ENCODE assay signal across 1 cellular context in the genomic region with DNA sequence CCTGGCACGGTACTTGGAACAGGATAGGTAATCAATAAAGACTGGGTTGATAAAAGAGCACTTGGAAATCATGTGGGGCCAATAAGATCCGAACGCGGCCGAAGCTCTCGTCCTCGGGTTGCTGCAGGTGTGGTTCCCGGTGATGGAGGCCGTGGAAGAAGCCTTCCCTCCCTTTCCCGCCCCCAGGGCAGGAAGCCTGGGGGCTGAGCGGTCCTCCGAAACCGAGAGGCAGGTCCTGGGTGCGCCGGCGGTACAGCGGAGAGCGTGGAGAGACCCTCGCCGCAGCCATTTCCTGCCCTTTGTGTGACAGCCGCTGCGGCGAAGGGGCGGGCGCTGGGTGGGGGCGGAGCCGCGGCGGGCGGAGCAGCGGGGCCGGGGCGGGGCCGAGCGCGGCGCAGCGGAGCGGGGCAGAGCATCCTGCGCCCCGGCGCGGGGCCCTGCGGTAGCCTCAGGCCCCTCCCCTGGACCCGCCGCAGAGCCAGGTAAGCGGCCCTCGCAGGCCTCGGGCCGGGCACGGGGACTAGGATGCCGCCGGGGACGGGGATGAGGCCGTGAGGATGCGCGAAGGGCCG.
TF ChIP-seq lines count a peak whose summit lies in the region.

Gene CYFIP2 (plus strand): TSS at position 410 of the 572 bp plus-strand sequence. CDS start 19,239 bp downstream, outside the sequence.

TF ChIP-seq in GM12878, 131 proteins besides CTCF, POLR2A, EP300 and RAD21 (continued from another document and continues in another):
- TF ChIP-seq, protein P1, sequence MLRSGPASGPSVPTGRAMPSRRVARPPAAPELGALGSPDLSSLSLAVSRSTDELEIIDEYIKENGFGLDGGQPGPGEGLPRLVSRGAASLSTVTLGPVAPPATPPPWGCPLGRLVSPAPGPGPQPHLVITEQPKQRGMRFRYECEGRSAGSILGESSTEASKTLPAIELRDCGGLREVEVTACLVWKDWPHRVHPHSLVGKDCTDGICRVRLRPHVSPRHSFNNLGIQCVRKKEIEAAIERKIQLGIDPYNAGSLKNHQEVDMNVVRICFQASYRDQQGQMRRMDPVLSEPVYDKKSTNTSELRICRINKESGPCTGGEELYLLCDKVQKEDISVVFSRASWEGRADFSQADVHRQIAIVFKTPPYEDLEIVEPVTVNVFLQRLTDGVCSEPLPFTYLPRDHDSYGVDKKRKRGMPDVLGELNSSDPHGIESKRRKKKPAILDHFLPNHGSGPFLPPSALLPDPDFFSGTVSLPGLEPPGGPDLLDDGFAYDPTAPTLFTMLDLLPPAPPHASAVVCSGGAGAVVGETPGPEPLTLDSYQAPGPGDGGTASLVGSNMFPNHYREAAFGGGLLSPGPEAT (IDR thresholded peaks at IDR 0.05; ENCODE audit: low read depth): peak; percentile 42
- no peak for TF ChIP-seq ZSCAN29 (IDR thresholded peaks at IDR 0.05)
- no peak for TF ChIP-seq RB1 (IDR thresholded peaks at IDR 0.05; ENCODE audit: borderline replicate concordance)
- TF ChIP-seq GABPA (IDR thresholded peaks at IDR 0.05; ENCODE audit: low read depth): no peak
- TF ChIP-seq SP1 (IDR thresholded peaks at IDR 0.05; ENCODE audit: low read depth, low read length): no peak
- peak; percentile 55; the same call in 1 of the 2 replicates for TF ChIP-seq MXI1 (IDR thresholded peaks at IDR 0.05; ENCODE audit: low read depth, low read length)
- TF ChIP-seq, protein P2, sequence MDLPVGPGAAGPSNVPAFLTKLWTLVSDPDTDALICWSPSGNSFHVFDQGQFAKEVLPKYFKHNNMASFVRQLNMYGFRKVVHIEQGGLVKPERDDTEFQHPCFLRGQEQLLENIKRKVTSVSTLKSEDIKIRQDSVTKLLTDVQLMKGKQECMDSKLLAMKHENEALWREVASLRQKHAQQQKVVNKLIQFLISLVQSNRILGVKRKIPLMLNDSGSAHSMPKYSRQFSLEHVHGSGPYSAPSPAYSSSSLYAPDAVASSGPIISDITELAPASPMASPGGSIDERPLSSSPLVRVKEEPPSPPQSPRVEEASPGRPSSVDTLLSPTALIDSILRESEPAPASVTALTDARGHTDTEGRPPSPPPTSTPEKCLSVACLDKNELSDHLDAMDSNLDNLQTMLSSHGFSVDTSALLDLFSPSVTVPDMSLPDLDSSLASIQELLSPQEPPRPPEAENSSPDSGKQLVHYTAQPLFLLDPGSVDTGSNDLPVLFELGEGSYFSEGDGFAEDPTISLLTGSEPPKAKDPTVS (IDR thresholded peaks at IDR 0.05; ENCODE audit: low read depth, low read length): no peak
- no peak for TF ChIP-seq KDM1A (IDR thresholded peaks at IDR 0.05; ENCODE audit: borderline replicate concordance)
- TF ChIP-seq CHD4 (IDR thresholded peaks at IDR 0.05): no peak
- TF ChIP-seq SMAD5 (IDR thresholded peaks at IDR 0.05; ENCODE audit: low read depth): no peak
- TF ChIP-seq, protein P3, sequence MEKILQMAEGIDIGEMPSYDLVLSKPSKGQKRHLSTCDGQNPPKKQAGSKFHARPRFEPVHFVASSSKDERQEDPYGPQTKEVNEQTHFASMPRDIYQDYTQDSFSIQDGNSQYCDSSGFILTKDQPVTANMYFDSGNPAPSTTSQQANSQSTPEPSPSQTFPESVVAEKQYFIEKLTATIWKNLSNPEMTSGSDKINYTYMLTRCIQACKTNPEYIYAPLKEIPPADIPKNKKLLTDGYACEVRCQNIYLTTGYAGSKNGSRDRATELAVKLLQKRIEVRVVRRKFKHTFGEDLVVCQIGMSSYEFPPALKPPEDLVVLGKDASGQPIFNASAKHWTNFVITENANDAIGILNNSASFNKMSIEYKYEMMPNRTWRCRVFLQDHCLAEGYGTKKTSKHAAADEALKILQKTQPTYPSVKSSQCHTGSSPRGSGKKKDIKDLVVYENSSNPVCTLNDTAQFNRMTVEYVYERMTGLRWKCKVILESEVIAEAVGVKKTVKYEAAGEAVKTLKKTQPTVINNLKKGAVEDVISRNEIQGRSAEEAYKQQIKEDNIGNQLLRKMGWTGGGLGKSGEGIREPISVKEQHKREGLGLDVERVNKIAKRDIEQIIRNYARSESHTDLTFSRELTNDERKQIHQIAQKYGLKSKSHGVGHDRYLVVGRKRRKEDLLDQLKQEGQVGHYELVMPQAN (conservative IDR thresholded peaks at IDR 0.05): no peak
- TF ChIP-seq NRF1 (conservative IDR thresholded peaks at IDR 0.05; ENCODE audit: low read depth, low read length): no peak
- no peak for TF ChIP-seq ZNF687 (IDR thresholded peaks at IDR 0.05)
- no peak for TF ChIP-seq RFX5 (IDR thresholded peaks at IDR 0.05; ENCODE audit: low read depth, low read length)
- TF ChIP-seq KAT2A (conservative IDR thresholded peaks at IDR 0.05; ENCODE audit: control insufficient read depth, low read depth, low read length): no peak
- TF ChIP-seq RUNX3 (IDR thresholded peaks at IDR 0.05; ENCODE audit: low read length): peak; percentile 70
- no peak for TF ChIP-seq JUND (IDR thresholded peaks at IDR 0.05; ENCODE audit: low read depth, low read length)
- no peak for TF ChIP-seq TARDBP (IDR thresholded peaks at IDR 0.05; ENCODE audit: borderline replicate concordance)
- TF ChIP-seq, protein P4, sequence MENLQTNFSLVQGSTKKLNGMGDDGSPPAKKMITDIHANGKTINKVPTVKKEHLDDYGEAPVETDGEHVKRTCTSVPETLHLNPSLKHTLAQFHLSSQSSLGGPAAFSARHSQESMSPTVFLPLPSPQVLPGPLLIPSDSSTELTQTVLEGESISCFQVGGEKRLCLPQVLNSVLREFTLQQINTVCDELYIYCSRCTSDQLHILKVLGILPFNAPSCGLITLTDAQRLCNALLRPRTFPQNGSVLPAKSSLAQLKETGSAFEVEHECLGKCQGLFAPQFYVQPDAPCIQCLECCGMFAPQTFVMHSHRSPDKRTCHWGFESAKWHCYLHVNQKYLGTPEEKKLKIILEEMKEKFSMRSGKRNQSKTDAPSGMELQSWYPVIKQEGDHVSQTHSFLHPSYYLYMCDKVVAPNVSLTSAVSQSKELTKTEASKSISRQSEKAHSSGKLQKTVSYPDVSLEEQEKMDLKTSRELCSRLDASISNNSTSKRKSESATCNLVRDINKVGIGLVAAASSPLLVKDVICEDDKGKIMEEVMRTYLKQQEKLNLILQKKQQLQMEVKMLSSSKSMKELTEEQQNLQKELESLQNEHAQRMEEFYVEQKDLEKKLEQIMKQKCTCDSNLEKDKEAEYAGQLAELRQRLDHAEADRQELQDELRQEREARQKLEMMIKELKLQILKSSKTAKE (IDR thresholded peaks at IDR 0.05; ENCODE audit: low read depth, poor library complexity, severe bottlenecking): no peak
- TF ChIP-seq USF1 (IDR thresholded peaks at IDR 0.05; ENCODE audit: borderline replicate concordance, extremely low read length, insufficient read depth, low read depth, low read length): no peak
- no peak for TF ChIP-seq JUNB (IDR thresholded peaks at IDR 0.05)
- TF ChIP-seq NBN (IDR thresholded peaks at IDR 0.05): 0 out of 2 replicates have a peak, but pooled peaks have one; percentile 18
- TF ChIP-seq, protein P5, sequence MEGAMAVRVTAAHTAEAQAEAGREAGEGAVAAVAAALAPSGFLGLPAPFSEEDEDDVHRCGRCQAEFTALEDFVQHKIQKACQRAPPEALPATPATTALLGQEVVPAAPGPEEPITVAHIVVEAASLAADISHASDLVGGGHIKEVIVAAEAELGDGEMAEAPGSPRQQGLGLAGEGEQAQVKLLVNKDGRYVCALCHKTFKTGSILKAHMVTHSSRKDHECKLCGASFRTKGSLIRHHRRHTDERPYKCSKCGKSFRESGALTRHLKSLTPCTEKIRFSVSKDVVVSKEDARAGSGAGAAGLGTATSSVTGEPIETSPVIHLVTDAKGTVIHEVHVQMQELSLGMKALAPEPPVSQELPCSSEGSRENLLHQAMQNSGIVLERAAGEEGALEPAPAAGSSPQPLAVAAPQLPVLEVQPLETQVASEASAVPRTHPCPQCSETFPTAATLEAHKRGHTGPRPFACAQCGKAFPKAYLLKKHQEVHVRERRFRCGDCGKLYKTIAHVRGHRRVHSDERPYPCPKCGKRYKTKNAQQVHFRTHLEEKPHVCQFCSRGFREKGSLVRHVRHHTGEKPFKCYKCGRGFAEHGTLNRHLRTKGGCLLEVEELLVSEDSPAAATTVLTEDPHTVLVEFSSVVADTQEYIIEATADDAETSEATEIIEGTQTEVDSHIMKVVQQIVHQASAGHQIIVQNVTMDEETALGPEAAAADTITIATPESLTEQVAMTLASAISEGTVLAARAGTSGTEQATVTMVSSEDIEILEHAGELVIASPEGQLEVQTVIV (IDR thresholded peaks at IDR 0.05; ENCODE audit: borderline replicate concordance, partially characterized antibody): no peak
- no peak for TF ChIP-seq BRCA1 (IDR thresholded peaks at IDR 0.05; ENCODE audit: low read depth, low read length)
- TF ChIP-seq, protein P6, sequence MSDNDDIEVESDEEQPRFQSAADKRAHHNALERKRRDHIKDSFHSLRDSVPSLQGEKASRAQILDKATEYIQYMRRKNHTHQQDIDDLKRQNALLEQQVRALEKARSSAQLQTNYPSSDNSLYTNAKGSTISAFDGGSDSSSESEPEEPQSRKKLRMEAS (IDR thresholded peaks at IDR 0.05; ENCODE audit: low read depth, low read length): peak; percentile 29; the same call in 1 of the 2 replicates
- no peak for TF ChIP-seq DPF2 (IDR thresholded peaks at IDR 0.05)
- no peak for TF ChIP-seq POU2F2 (IDR thresholded peaks at IDR 0.05; ENCODE audit: borderline replicate concordance, low read depth, low read length)
- no peak for TF ChIP-seq ZNF207 (IDR thresholded peaks at IDR 0.05; ENCODE audit: borderline replicate concordance)
- TF ChIP-seq CEBPB (IDR thresholded peaks at IDR 0.05; ENCODE audit: borderline replicate concordance in 1 of 2, low read depth in 2 of 2, low read length in 2 of 2): no peak
- no peak; the same call in none of the 2 replicates for TF ChIP-seq IKZF1 (conservative IDR thresholded peaks at IDR 0.05)
- TF ChIP-seq ASH2L (IDR thresholded peaks at IDR 0.05; ENCODE audit: borderline replicate concordance, low read depth): no peak
- TF ChIP-seq HDGF (IDR thresholded peaks at IDR 0.05): no peak
- no peak for TF ChIP-seq SUZ12 (IDR thresholded peaks at IDR 0.05; ENCODE audit: unreplicated experiment)
- TF ChIP-seq, protein P7, sequence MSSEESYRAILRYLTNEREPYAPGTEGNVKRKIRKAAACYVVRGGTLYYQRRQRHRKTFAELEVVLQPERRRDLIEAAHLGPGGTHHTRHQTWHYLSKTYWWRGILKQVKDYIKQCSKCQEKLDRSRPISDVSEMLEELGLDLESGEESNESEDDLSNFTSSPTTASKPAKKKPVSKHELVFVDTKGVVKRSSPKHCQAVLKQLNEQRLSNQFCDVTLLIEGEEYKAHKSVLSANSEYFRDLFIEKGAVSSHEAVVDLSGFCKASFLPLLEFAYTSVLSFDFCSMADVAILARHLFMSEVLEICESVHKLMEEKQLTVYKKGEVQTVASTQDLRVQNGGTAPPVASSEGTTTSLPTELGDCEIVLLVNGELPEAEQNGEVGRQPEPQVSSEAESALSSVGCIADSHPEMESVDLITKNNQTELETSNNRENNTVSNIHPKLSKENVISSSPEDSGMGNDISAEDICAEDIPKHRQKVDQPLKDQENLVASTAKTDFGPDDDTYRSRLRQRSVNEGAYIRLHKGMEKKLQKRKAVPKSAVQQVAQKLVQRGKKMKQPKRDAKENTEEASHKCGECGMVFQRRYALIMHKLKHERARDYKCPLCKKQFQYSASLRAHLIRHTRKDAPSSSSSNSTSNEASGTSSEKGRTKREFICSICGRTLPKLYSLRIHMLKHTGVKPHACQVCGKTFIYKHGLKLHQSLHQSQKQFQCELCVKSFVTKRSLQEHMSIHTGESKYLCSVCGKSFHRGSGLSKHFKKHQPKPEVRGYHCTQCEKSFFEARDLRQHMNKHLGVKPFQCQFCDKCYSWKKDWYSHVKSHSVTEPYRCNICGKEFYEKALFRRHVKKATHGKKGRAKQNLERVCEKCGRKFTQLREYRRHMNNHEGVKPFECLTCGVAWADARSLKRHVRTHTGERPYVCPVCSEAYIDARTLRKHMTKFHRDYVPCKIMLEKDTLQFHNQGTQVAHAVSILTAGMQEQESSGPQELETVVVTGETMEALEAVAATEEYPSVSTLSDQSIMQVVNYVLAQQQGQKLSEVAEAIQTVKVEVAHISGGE (CRISPR knock-in tag; IDR thresholded peaks at IDR 0.05): no peak
- no peak for TF ChIP-seq BMI1 (IDR thresholded peaks at IDR 0.05; ENCODE audit: borderline replicate concordance)
- no peak for TF ChIP-seq BCL11A (IDR thresholded peaks at IDR 0.05; ENCODE audit: low read depth, low read length)
